In genomic region chr12:54463034-54463433, GRCh38 we compare ENCODE assay signal across 15 cellular contexts. TPM values are rescaled to one million over a fixed set of nuclear protein-coding genes. Genes with fewer than 3 reads are reported as not detected.
DNase-seq lines count a peak whose midpoint lies in the region; ATAC-seq, FAIRE-seq and TF ChIP-seq lines count a peak whose summit lies in the region.
"Had no signal": no experiment of that assay in that cellular context is flagged by ENCODE, and none has a peak within 500 bp of the region (broad histone marks: within the 10 kb centered on the region; RNA-seq: fewer than 3 reads in every experiment).

No MANE protein-coding gene starts in this region.

- intact Hi-C loops in CD4-positive, alpha-beta T cell (cut with DNase I, micrococcal nuclease), result no loop called here
- intact Hi-C loops in esophagus squamous epithelium (cut with DNase I), result no loop called here

- no peak overlapping the region for H3K27ac ChIP-seq in brain microvascular endothelial cell
- H3K27ac ChIP-seq in keratinocyte (ENCODE audit: control insufficient read depth, insufficient read depth, low read length), result no peak overlapping the region
- no peak overlapping the region for H3K27ac ChIP-seq in CD4-positive, alpha-beta T cell (ENCODE audit: low read depth, low read length)
- peak overlapping the region in 1 of 4 donors; percentile 25 for H3K27ac ChIP-seq in esophagus squamous epithelium
- H3K27ac ChIP-seq: BLaER1, neutrophil had no signal

- no peaks in the 10 kb centered on the region for H3K4me1 Mint-ChIP-seq in CD4-positive, alpha-beta T cell (ENCODE audit: low read depth)

- H3K4me3 Mint-ChIP-seq in CD4-positive, alpha-beta T cell, result no peak overlapping the region
- H3K4me3 Mint-ChIP-seq: activated naive CD8-positive, alpha-beta T cell had no signal

- H3K36me3 Mint-ChIP-seq in CD4-positive, alpha-beta T cell (ENCODE audit: low read depth), result no peaks in the 10 kb centered on the region
- H3K36me3 Mint-ChIP-seq: activated naive CD8-positive, alpha-beta T cell had no signal

- POLR2A ChIA-PET in CD4-positive, alpha-beta T cell (lab: Charles Lee), result interaction anchor here (0.8 kb wide), 1 partner anchor 34 kb away, joined by 3 read pairs; the partner anchor contains the start of gene NCKAP1L

- in situ Hi-C loops in brain microvascular endothelial cell (cut with HindIII; ENCODE audit: low pct_ligation_motif_present, low sequenced_read_pairs), result no loop called here

- no peak for TF ChIP-seq POLR2A in esophagus squamous epithelium (IDR thresholded peaks at IDR 0.05)

- no peaks in the 10 kb centered on the region for H3K9me1 ChIP-seq in keratinocyte (ENCODE audit: control insufficient read depth, extremely low read depth, insufficient read depth, low read length)

- H3K36me3 ChIP-seq in brain microvascular endothelial cell (replicated peaks) (no peaks in the 10 kb centered on the region), keratinocyte (ENCODE audit: control insufficient read depth in 2 of 2, extremely low read depth in 1 of 2, insufficient read depth in 2 of 2, low read length in 2 of 2) (no peaks in the 10 kb centered on the region), esophagus squamous epithelium (no peaks in the 10 kb centered on the region)
- H3K36me3 ChIP-seq: BLaER1, neutrophil had no signal

- dilution Hi-C loops in keratinocyte (cut with MboI; ENCODE audit: extremely low pct_ligation_motif_present, low sequenced_read_pairs), result no loop called here

- H3K27me3 ChIP-seq in brain microvascular endothelial cell (replicated peaks), result peaks cover 7% of the 10 kb centered on the region
- peaks cover 5% of the 10 kb centered on the region for H3K27me3 ChIP-seq in keratinocyte (ENCODE audit: control insufficient read depth, extremely low read depth, insufficient read depth, low read length)
- H3K27me3 ChIP-seq in CD4-positive, alpha-beta T cell (ENCODE audit: control insufficient read depth, insufficient read depth, low read length), result no peaks in the 10 kb centered on the region
- peaks cover 0 to 14% (median 0%) of the 10 kb centered on the region in 4 donors for H3K27me3 ChIP-seq in esophagus squamous epithelium
- H3K27me3 ChIP-seq: BLaER1, neutrophil had no signal

- H3K4me1 ChIP-seq in keratinocyte (ENCODE audit: control insufficient read depth, extremely low read depth, insufficient read depth, low read length) (no peaks in the 10 kb centered on the region), esophagus squamous epithelium (no peaks in the 10 kb centered on the region)
- H3K4me1 ChIP-seq: BLaER1 had no signal

- H3K9me3 Mint-ChIP-seq in CD4-positive, alpha-beta T cell, result no peaks in the 10 kb centered on the region

- H2AFZ ChIP-seq in keratinocyte (ENCODE audit: control insufficient read depth, low read length), result no peak overlapping the region

- TF ChIP-seq CTCF in brain microvascular endothelial cell (IDR thresholded peaks at IDR 0.05; ENCODE audit: low read depth, low read length, missing control alignments) (no peak), keratinocyte (optimal IDR thresholded peaks at IDR 0.05 in 1 of 3, IDR thresholded peaks at IDR 0.05 in 1 of 3, conservative IDR thresholded peaks at IDR 0.05 in 1 of 3; ENCODE audit: extremely low read depth in 1 of 3, insufficient read depth in 2 of 3, low read length in 3 of 3) (no peak), esophagus squamous epithelium (IDR thresholded peaks at IDR 0.05) (peak in 1 of 6 experiments; percentile 12)
- TF ChIP-seq CTCF in CD4-positive, alpha-beta T cell (IDR thresholded peaks at IDR 0.05), result no peak

- H3K9ac ChIP-seq in keratinocyte (ENCODE audit: control insufficient read depth, extremely low read depth, insufficient read depth, low read length), result no peak overlapping the region
- H3K9ac ChIP-seq: BLaER1 had no signal

- peaks cover 38% of the 10 kb centered on the region for H3K27me3 Mint-ChIP-seq in CD4-positive, alpha-beta T cell

- no peaks in the 10 kb centered on the region for H3K79me2 ChIP-seq in keratinocyte (ENCODE audit: control insufficient read depth, insufficient read depth, low read length)

- H4K20me1 ChIP-seq in keratinocyte (ENCODE audit: control insufficient read depth, extremely low read depth, insufficient read depth, low read length), result no peaks in the 10 kb centered on the region
- H4K20me1 ChIP-seq: BLaER1 had no signal

- WGBS in esophagus squamous epithelium, 2 donors, result 10 to 22% methylated on average over 2 of the region's 2 CpGs

- no peak overlapping the region for H3K27ac Mint-ChIP-seq in CD4-positive, alpha-beta T cell
- H3K27ac Mint-ChIP-seq: activated naive CD8-positive, alpha-beta T cell had no signal

- H3K9me3 ChIP-seq in keratinocyte (ENCODE audit: control insufficient read depth, low read depth, low read length), result no peaks in the 10 kb centered on the region
- no peaks in the 10 kb centered on the region for H3K9me3 ChIP-seq in CD4-positive, alpha-beta T cell (ENCODE audit: control insufficient read depth, low read length)
- no peaks in the 10 kb centered on the region for H3K9me3 ChIP-seq in esophagus squamous epithelium
- H3K9me3 ChIP-seq: BLaER1, neutrophil had no signal

- H3K4me2 ChIP-seq in keratinocyte (ENCODE audit: control insufficient read depth, extremely low read depth, insufficient read depth, low read depth, low read length), result no peak overlapping the region
- H3K4me2 ChIP-seq: BLaER1 had no signal

- peak; percentile 30 for DNase-seq in AG08396 (ENCODE audit: low spot score)
- peak; percentile 85 for DNase-seq in LHCN-M2 (ENCODE audit: low read depth)
- peak; percentile 38 for DNase-seq in brain microvascular endothelial cell
- DNase-seq in keratinocyte (ENCODE audit: low read depth, low spot score), result no peak
- DNase-seq in CD4-positive, alpha-beta T cell, result no peak
- no peak for DNase-seq in esophagus squamous epithelium (lab: John Stamatoyannopoulos, UW)
- DNase-seq in NCI-H446 (lab: John Stamatoyannopoulos, UW), result no peak
- DNase-seq: activated CD8-positive, alpha-beta memory T cell treated with anti-CD3 and anti-CD28 coated beads for 24 hours; NCI-H1092 treated with DMSO at 0.1 percent for 48 hours; stimulated activated CD4-positive, alpha-beta T cell treated with anti-CD3 and anti-CD28 coated beads, Interleukin-4, amount 100 ng/mL, for 1 hour had no signal

- no peak for ATAC-seq in GM19324 (IDR thresholded peaks at IDR 0.05; ENCODE audit: low FRiP score, unreplicated experiment)
- no peak for ATAC-seq in CD4-positive, alpha-beta T cell (ENCODE audit: poor library complexity)

- CTCF ChIA-PET in CD4-positive, alpha-beta T cell (lab: Charles Lee), result interaction anchor here (0.9 kb wide), 1 partner anchor 24 kb away, joined by 3 read pairs; no protein-coding TSS in a partner anchor

- FAIRE-seq in keratinocyte (lab: Jason Lieb, UNC), result peak; percentile 23

- H3K4me3 ChIP-seq in brain microvascular endothelial cell (ENCODE audit: low read depth, low read length) (no peak overlapping the region), keratinocyte (ENCODE audit: control insufficient read depth in 2 of 3, extremely low read depth in 1 of 3, insufficient read depth in 2 of 3, low read depth in 1 of 3, low read length in 3 of 3) (no peak overlapping the region), esophagus squamous epithelium (no peak overlapping the region)
- H3K4me3 ChIP-seq: BLaER1 had no signal

RNA-seq across cellular contexts. Expression of gene GTSF1, which starts 10.4 kb away (rescaled TPM):
- total RNA-seq in LHCN-M2 (2014; rRNA removed) (not detected in 2 replicates), esophagus squamous epithelium (1 to 10 TPM in 1 of 4 donors, not detected in 3; 1.6 TPM)
- polyA plus RNA-seq in LHCN-M2 (2012), result not detected
- polyA plus RNA-seq in keratinocyte, result 0.10 TPM in 1 of 3 replicates, not detected in the others
- polyA plus RNA-seq in keratinocyte (2011; ENCODE audit: low read depth), result not detected
- polyA plus RNA-seq in keratinocyte (2011; cell fraction: cytosol; rRNA removed), result not detected in 2 replicates
- polyA plus RNA-seq in keratinocyte (2011; cell fraction: nucleus; rRNA removed), result not detected in 2 replicates
- not detected in 2 replicates for polyA plus RNA-seq in keratinocyte (2012; ENCODE audit: low replicate concordance)
- polyA minus RNA-seq in keratinocyte, result not detected in 3 replicates
- not detected for polyA minus RNA-seq in keratinocyte (2011; cell fraction: cytosol; rRNA and poly(A)+ RNA removed)
- not detected in 2 replicates for polyA minus RNA-seq in keratinocyte (2011; cell fraction: nucleus; rRNA and poly(A)+ RNA removed)
- total RNA-seq in CD4-positive, alpha-beta T cell, result under 1 TPM in 1 of 2 experiments, not detected in 1; 0.58 TPM

RNA-seq across cellular contexts. Expression of gene NCKAP1L, which starts 34.5 kb away (rescaled TPM):
- total RNA-seq in LHCN-M2 (2014; rRNA removed) (not detected in 2 replicates), esophagus squamous epithelium (10 to 100 TPM in 2 of 4 donors, 1 to 10 TPM in 2; 3.6 to 31.9 (median 7.8) TPM)
- polyA plus RNA-seq in LHCN-M2 (2012), result not detected
- 0.03 TPM in 1 of 3 replicates, not detected in the others for polyA plus RNA-seq in keratinocyte
- polyA plus RNA-seq in keratinocyte (2011; ENCODE audit: low read depth), result 0.04 TPM
- polyA plus RNA-seq in keratinocyte (2011; cell fraction: cytosol; rRNA removed), result not detected in 2 replicates
- polyA plus RNA-seq in keratinocyte (2011; cell fraction: nucleus; rRNA removed), result not detected in 2 replicates
- 0.11 TPM in 1 of 2 replicates, not detected in the other for polyA plus RNA-seq in keratinocyte (2012; ENCODE audit: low replicate concordance)
- not detected in 3 replicates for polyA minus RNA-seq in keratinocyte
- polyA minus RNA-seq in keratinocyte (2011; cell fraction: cytosol; rRNA and poly(A)+ RNA removed), result not detected
- not detected in 2 replicates for polyA minus RNA-seq in keratinocyte (2011; cell fraction: nucleus; rRNA and poly(A)+ RNA removed)
- 10 to 100 TPM; 78.1 to 85.2 TPM for total RNA-seq in CD4-positive, alpha-beta T cell
- total RNA-seq: kidney epithelial cell had no signal

RNA-seq across cellular contexts. Expression of gene ITGA5, which starts 44.0 kb away (rescaled TPM):
- total RNA-seq in LHCN-M2 (2014; rRNA removed), result 202 and 242 TPM in 2 replicates
- polyA plus RNA-seq in LHCN-M2 (2012), result 120 TPM
- polyA plus RNA-seq in keratinocyte, result 47.9 to 107 TPM (median 68.0 TPM) in 3 replicates
- 14.5 TPM for polyA plus RNA-seq in keratinocyte (2011; ENCODE audit: low read depth)
- polyA plus RNA-seq in keratinocyte (2011; cell fraction: cytosol; rRNA removed), result 25.2 and 31.4 TPM in 2 replicates
- polyA plus RNA-seq in keratinocyte (2011; cell fraction: nucleus; rRNA removed), result 168 and 190 TPM in 2 replicates
- polyA plus RNA-seq in keratinocyte (2012; ENCODE audit: low replicate concordance), result 38.3 and 109 TPM in 2 replicates
- polyA minus RNA-seq in keratinocyte, result 127 to 228 TPM (median 141 TPM) in 3 replicates
- 88.1 TPM for polyA minus RNA-seq in keratinocyte (2011; cell fraction: cytosol; rRNA and poly(A)+ RNA removed)
- 246 and 280 TPM in 2 replicates for polyA minus RNA-seq in keratinocyte (2011; cell fraction: nucleus; rRNA and poly(A)+ RNA removed)
- total RNA-seq in CD4-positive, alpha-beta T cell, result 100 to 1,000 TPM; 143 to 159 TPM
- total RNA-seq in esophagus squamous epithelium, result 100 to 1,000 TPM in 1 of 4 donors, 10 to 100 TPM in 2, 1 to 10 TPM in 1; 7.5 to 112 (median 37.3) TPM

Comparison
In these comparisons a context has a peak if more than half of its experiments do, and no peak if none do; other contexts are left out.
1. DNase-seq: peak in AG08396 (single experiment), LHCN-M2 (single experiment) and brain microvascular endothelial cell (single experiment); none in keratinocyte (single experiment), CD4-positive, alpha-beta T cell (0 of 10), esophagus squamous epithelium (single experiment) and NCI-H446 (0 of 2).